In the genomic region with DNA sequence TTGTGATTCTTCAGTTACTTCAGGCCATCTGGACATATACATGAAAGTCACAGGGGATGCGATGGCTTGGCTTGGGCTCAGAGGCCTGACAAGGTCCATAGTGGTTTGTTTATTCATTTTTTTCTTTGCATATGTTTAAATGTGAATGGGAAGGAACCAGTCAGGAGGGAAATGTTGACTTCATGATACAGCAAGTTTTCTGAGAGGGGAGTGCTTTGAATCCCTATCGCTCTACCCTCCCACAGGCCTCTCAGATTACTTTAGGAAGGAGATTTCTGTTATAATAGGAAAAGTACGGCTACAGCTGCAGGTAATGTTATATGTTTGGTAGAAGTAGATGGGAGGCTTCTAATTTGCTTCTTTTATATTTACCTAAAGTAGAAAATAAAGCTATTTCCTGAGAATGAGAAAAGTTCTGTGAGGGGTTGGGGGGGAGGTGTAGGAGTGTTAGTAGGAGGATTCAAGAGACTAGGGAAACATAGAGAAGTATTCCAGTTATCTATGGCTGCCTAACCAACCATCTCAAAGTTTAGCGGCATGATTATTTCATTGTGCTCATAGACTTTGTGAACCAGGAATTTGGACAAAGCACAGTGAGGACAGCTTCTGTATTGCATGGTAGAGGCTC, we compare ENCODE assay signal across 15 cellular contexts.
"Had no signal": no experiment of that assay in that cellular context is flagged by ENCODE, and none has a peak within 500 bp of the region (broad histone marks: within the 10 kb centered on the region; RNA-seq: fewer than 3 reads in every experiment).

No MANE protein-coding gene starts in this region.

- H3K36me3 ChIP-seq: tibial artery had no signal

- H3K4me3 ChIP-seq: mucosa of descending colon, tibial artery had no signal

- H3K27me3 Mint-ChIP-seq: activated naive CD8-positive, alpha-beta T cell; memory B cell; naive B cell; progenitor cell of endocrine pancreas had no signal

- H3K9me3 ChIP-seq: mucosa of descending colon had no signal

- H3K27me3 ChIP-seq: tibial artery had no signal

- ATAC-seq: mucosa of descending colon had no signal

- DNase-seq: activated CD4-positive, alpha-beta T cell treated with anti-CD3 and anti-CD28 coated beads, Interleukin-2, amount 50 U/mL, for 48 hours; activated T-cell treated with anti-CD3 and anti-CD28 coated beads for 4 hours; cerebellar nuclear complex; cortex of kidney; hypothalamus; mucosa of descending colon; naive B cell; stimulated activated CD4-positive, alpha-beta T cell treated with anti-CD3 and anti-CD28 coated beads, Interleukin-2, amount 100 ng/mL, for 24 hours; stimulated activated naive CD4-positive, alpha-beta T cell treated with Interleukin-2 at 50 U/mL for 16 hours; tibial artery had no signal

- H3K4me3 Mint-ChIP-seq: activated naive CD8-positive, alpha-beta T cell; memory B cell; naive B cell; neural crest cell had no signal

- H3K36me3 Mint-ChIP-seq: activated naive CD8-positive, alpha-beta T cell; memory B cell; naive B cell had no signal

- H3K27ac Mint-ChIP-seq: activated naive CD8-positive, alpha-beta T cell; memory B cell; naive B cell; progenitor cell of endocrine pancreas had no signal

- H3K27ac ChIP-seq: tibial artery, VCaP had no signal

- H3K9me3 Mint-ChIP-seq: memory B cell, naive B cell, neural crest cell had no signal

- H3K4me1 Mint-ChIP-seq: memory B cell, naive B cell, neural crest cell had no signal
